ENCODE assay signal across 9 cellular contexts in genomic region chr20:7770578-7770977, GRCh38.
A peak's percentile ranks its signal among the peaks of the same experiment; 100 is the strongest.
DNase-seq lines count a peak whose midpoint lies in the region; ATAC-seq, FAIRE-seq and TF ChIP-seq lines count a peak whose summit lies in the region.
"Had no signal": no experiment of that assay in that cellular context is flagged by ENCODE, and none has a peak within 500 bp of the region (broad histone marks: within the 10 kb centered on the region; RNA-seq: fewer than 3 reads in every experiment).

No MANE protein-coding gene starts in this region.

- H3K27ac Mint-ChIP-seq in T-helper 17 cell, result no peak overlapping the region

- no peak for TF ChIP-seq CTCF in bronchial epithelial cell (IDR thresholded peaks at IDR 0.05; ENCODE audit: insufficient read depth, low read length, severe bottlenecking)
- no peak for TF ChIP-seq CTCF in hepatocyte (IDR thresholded peaks at IDR 0.05; ENCODE audit: poor library complexity)
- TF ChIP-seq CTCF in upper lobe of right lung (IDR thresholded peaks at IDR 0.05), result no peak

- no peak overlapping the region for H3K27ac ChIP-seq in hepatocyte
- H3K27ac ChIP-seq in upper lobe of right lung, result no peak overlapping the region
- H3K27ac ChIP-seq: neutrophil had no signal

- no peaks in the 10 kb centered on the region for H3K9me3 ChIP-seq in hepatocyte (ENCODE audit: low read depth)
- H3K9me3 ChIP-seq in T-helper 17 cell (ENCODE audit: control insufficient read depth, low read length, poor library complexity, severe bottlenecking), result no peaks in the 10 kb centered on the region
- no peaks in the 10 kb centered on the region for H3K9me3 ChIP-seq in upper lobe of right lung
- H3K9me3 ChIP-seq: neutrophil had no signal

- no peaks in the 10 kb centered on the region for H3K79me2 ChIP-seq in hepatocyte

- H3K27me3 ChIP-seq in bronchial epithelial cell (ENCODE audit: control insufficient read depth, insufficient read depth, low read length), result no peaks in the 10 kb centered on the region
- H3K27me3 ChIP-seq in hepatocyte, result no peaks in the 10 kb centered on the region
- no peaks in the 10 kb centered on the region for H3K27me3 ChIP-seq in upper lobe of right lung
- H3K27me3 ChIP-seq: neutrophil had no signal

- no peaks in the 10 kb centered on the region for H4K20me1 ChIP-seq in hepatocyte (ENCODE audit: insufficient read depth, poor library complexity, severe bottlenecking)

- H3K36me3 ChIP-seq in bronchial epithelial cell (ENCODE audit: control insufficient read depth, insufficient read depth, low read length), result no peaks in the 10 kb centered on the region
- no peaks in the 10 kb centered on the region for H3K36me3 ChIP-seq in hepatocyte (replicated peaks; ENCODE audit: insufficient read depth, low read depth)
- H3K36me3 ChIP-seq in upper lobe of right lung, result no peaks in the 10 kb centered on the region
- H3K36me3 ChIP-seq: neutrophil had no signal

- H3K4me3 ChIP-seq in bronchial epithelial cell (ENCODE audit: low read depth, low read length), result no peak overlapping the region
- no peak overlapping the region for H3K4me3 ChIP-seq in hepatocyte
- H3K4me3 ChIP-seq in upper lobe of right lung, result no peak overlapping the region

- H3K4me1 ChIP-seq in hepatocyte (ENCODE audit: insufficient read depth), result no peaks in the 10 kb centered on the region
- no peaks in the 10 kb centered on the region for H3K4me1 ChIP-seq in upper lobe of right lung

- intact Hi-C loops in upper lobe of right lung (cut with DNase I), result no loop called here

- peak; percentile 98 for ATAC-seq in GM18867 (IDR thresholded peaks at IDR 0.05; ENCODE audit: unreplicated experiment)
- ATAC-seq in HG02642 (IDR thresholded peaks at IDR 0.05; ENCODE audit: poor library complexity, unreplicated experiment), result peak; percentile 98
- no peak for ATAC-seq in T-helper 17 cell
- no peak for ATAC-seq in upper lobe of right lung

- FAIRE-seq in bronchial epithelial cell (lab: Jason Lieb, UNC), result no peak

- no peak overlapping the region for H3K4me2 ChIP-seq in hepatocyte

- no peak overlapping the region for H2AFZ ChIP-seq in hepatocyte

- no peaks in the 10 kb centered on the region for H3K27me3 Mint-ChIP-seq in T-helper 17 cell

- H3K36me3 Mint-ChIP-seq in T-helper 17 cell (ENCODE audit: low read depth), result no peaks in the 10 kb centered on the region

- WGBS in hepatocyte (ENCODE audit: low lambda C conversion rate, missing lambda C conversion rate), result 93% methylated on average over 2 of the region's 2 CpGs

- no peak overlapping the region for H3K4me3 Mint-ChIP-seq in T-helper 17 cell

- DNase-seq in NCI-H1105 treated with DMSO at 0.1 percent for 48 hours (lab: John Stamatoyannopoulos, UW), result peak; percentile 98
- DNase-seq in bronchial epithelial cell (ENCODE audit: low read depth), result peak; percentile 50
- DNase-seq in hepatocyte (ENCODE audit: low spot score), result no peak
- no peak for DNase-seq in T-helper 17 cell
- no peak for DNase-seq in upper lobe of right lung
- DNase-seq in activated CD8-positive, alpha-beta memory T cell treated with anti-CD3 and anti-CD28 coated beads, Interleukin-2, amount 50 U/mL, for 4 hours, result no peak

- no peaks in the 10 kb centered on the region for H3K9me2 ChIP-seq in hepatocyte (replicated peaks; ENCODE audit: insufficient read depth)

- H3K4me1 Mint-ChIP-seq in T-helper 17 cell, result no peaks in the 10 kb centered on the region

Comparison
In these comparisons a context has a peak if more than half of its experiments do, and no peak if none do; other contexts are left out.
1. ATAC-seq: peak in GM18867 (single experiment) and HG02642 (single experiment); none in T-helper 17 cell (single experiment) and upper lobe of right lung (single experiment).
2. DNase-seq: peak in NCI-H1105 treated with DMSO at 0.1 percent for 48 hours (single experiment) and bronchial epithelial cell (single experiment); none in hepatocyte (single experiment), T-helper 17 cell (0 of 3), upper lobe of right lung (single experiment) and activated CD8-positive, alpha-beta memory T cell treated with anti-CD3 and anti-CD28 coated beads, Interleukin-2, amount 50 U/mL, for 4 hours (single experiment).